ENCODE assay signal across 8 cellular contexts in the genomic region with DNA sequence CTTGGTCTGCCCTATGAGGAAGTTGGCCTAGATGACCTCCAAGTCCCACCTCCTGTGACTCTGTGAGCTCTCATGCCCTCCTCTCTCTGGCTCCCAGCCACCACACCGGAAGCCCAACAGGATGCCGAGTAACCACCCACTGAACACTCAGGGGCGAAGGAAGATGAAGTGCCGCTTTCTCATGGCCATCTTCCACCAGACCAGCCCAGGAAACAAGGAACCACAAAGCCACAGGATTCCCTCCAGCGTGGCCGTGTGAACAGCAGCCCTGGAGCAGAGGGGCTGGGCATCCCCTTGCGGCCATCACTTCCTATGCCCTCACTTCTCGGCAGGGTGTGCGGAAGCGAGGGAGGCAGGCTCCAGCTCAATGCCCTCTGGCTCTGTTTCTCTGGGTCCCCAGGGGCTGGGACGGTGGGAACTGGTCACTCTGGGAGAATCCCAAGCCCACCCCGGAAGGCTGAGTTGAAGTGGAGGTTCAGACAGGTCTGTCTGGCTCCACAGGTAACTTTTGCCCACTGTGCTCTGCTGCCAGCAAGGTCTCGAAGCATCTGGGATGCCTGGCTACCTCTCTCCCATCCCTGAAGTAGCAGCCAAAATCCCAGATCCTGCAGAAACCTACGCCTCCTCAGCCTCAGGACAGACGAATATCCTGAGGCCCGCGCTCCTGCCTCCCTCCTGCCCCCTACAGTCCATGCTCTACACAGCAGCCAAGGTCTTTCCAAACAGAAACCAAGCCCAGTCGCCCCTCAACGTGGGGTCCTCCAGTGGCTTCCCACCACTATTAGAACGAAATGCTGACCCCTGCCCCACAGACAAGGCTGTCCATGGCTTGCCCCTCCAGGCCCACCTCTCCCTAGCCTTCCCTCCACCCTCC. TPM values are rescaled to one million over a fixed set of nuclear protein-coding genes. Genes with fewer than 3 reads are reported as not detected.
DNase-seq lines count a peak whose midpoint lies in the region; ATAC-seq, FAIRE-seq and TF ChIP-seq lines count a peak whose summit lies in the region.

No MANE protein-coding gene starts in this region.

- H3K27ac Mint-ChIP-seq in activated T-cell treated with anti-CD3 and anti-CD28 coated beads, Interleukin-2, amount 50 U/mL, for 72 hours: peak overlapping the region; percentile 86

- ATAC-seq in A549: peak; percentile 81 to 84
- peak; percentile 42 for ATAC-seq in GM18508 (IDR thresholded peaks at IDR 0.05; ENCODE audit: insufficient read depth, unreplicated experiment)
- peak; percentile 57 for ATAC-seq in HG03064 (IDR thresholded peaks at IDR 0.05; ENCODE audit: low read depth, unreplicated experiment)
- ATAC-seq in activated T-cell treated with anti-CD3 and anti-CD28 coated beads, Interleukin-2, amount 50 U/mL, for 72 hours (replicated peaks in 1 of 2): peak; percentile 94 to 96

- H3K27ac ChIP-seq in A549: peak overlapping the region; percentile 89 to 90
- H3K27ac ChIP-seq in suprapubic skin: peak overlapping the region; percentile 72

- H3K27me3 ChIP-seq in suprapubic skin: no peaks in the 10 kb centered on the region

- 10% methylated on average over 11 of the region's 20 CpGs for WGBS in A549 (ENCODE audit: missing lambda C conversion rate)
- 26% methylated on average over 14 of the region's 20 CpGs for WGBS in suprapubic skin

- TF ChIP-seq CTCF in A549 (IDR thresholded peaks at IDR 0.05) (peak; percentile 60), fibroblast of mammary gland (conservative IDR thresholded peaks at IDR 0.05; ENCODE audit: control insufficient read depth, insufficient read depth, low read depth, low read length) (peak; percentile 95), suprapubic skin (IDR thresholded peaks at IDR 0.05) (peak; percentile 57 to 85)

- no peaks in the 10 kb centered on the region for H3K9me3 Mint-ChIP-seq in activated T-cell treated with anti-CD3 and anti-CD28 coated beads, Interleukin-2, amount 50 U/mL, for 72 hours

- FAIRE-seq in A549 (lab: Jason Lieb, UNC): no peak

- no peaks in the 10 kb centered on the region for H3K9me3 ChIP-seq in A549
- no peaks in the 10 kb centered on the region for H3K9me3 ChIP-seq in suprapubic skin

- peaks cover 93% of the 10 kb centered on the region for H3K4me1 ChIP-seq in A549
- peaks cover 95% of the 10 kb centered on the region for H3K4me1 ChIP-seq in suprapubic skin

- peak; percentile 68 for TF ChIP-seq RAD21 in A549 (conservative IDR thresholded peaks at IDR 0.05 in 1 of 2, IDR thresholded peaks at IDR 0.05 in 1 of 2)

- peak overlapping the region; percentile 84 to 97 for H3K4me3 Mint-ChIP-seq in activated T-cell treated with anti-CD3 and anti-CD28 coated beads, Interleukin-2, amount 50 U/mL, for 72 hours

- DNase-seq in A549 (ENCODE audit: low read depth in 1 of 2, low spot score in 1 of 2) (peak; percentile 41 to 65), OCI-M1 (lab: John Stamatoyannopoulos, UW) (peak; percentile 87), fibroblast of mammary gland (ENCODE audit: low read depth) (peak; percentile 91), non-pigmented ciliary epithelial cell (ENCODE audit: low read depth) (peak; percentile 68), suprapubic skin (ENCODE audit: low spot score in 2 of 2) (no peak)
- DNase-seq in activated T-cell treated with anti-CD3 and anti-CD28 coated beads, Interleukin-2, amount 50 U/mL, for 72 hours: peak; percentile 84 to 85

- TF ChIP-seq POLR2A in A549 (IDR thresholded peaks at IDR 0.05; ENCODE audit: low read length) (no peak), suprapubic skin (IDR thresholded peaks at IDR 0.05) (no peak)

- peaks cover 98% of the 10 kb centered on the region for H3K4me1 Mint-ChIP-seq in activated T-cell treated with anti-CD3 and anti-CD28 coated beads, Interleukin-2, amount 50 U/mL, for 72 hours (ENCODE audit: low read depth)

- CTCF ChIA-PET in A549 (lab: Yijun Ruan, JAX): interaction anchor here (0.6 to 6.9 kb wide), 26 partner anchors 9 to 117 kb away, joined by 3 to 49 read pairs (median 4); no protein-coding TSS in a partner anchor

- H3K36me3 Mint-ChIP-seq in activated T-cell treated with anti-CD3 and anti-CD28 coated beads, Interleukin-2, amount 50 U/mL, for 72 hours (ENCODE audit: insufficient read depth in 2 of 2): peaks cover 5 to 6% of the 10 kb centered on the region in 2 donors

- no peak for TF ChIP-seq EP300 in A549 (IDR thresholded peaks at IDR 0.05)
- TF ChIP-seq EP300 in suprapubic skin (IDR thresholded peaks at IDR 0.05): no peak

- H3K4me2 ChIP-seq in A549: peak overlapping the region; percentile 78

- H3K4me3 ChIP-seq in A549: 0 out of 3 replicates have a peak overlapping the region, but pooled peaks have one; percentile 9
- peak overlapping the region; percentile 40 for H3K4me3 ChIP-seq in fibroblast of mammary gland (ENCODE audit: control insufficient read depth, low read depth, low read length)
- H3K4me3 ChIP-seq in suprapubic skin: peak overlapping the region; percentile 41

- no peaks in the 10 kb centered on the region for H3K27me3 Mint-ChIP-seq in activated T-cell treated with anti-CD3 and anti-CD28 coated beads, Interleukin-2, amount 50 U/mL, for 72 hours (ENCODE audit: low read depth)

- POLR2A ChIA-PET in A549 (lab: Yijun Ruan, JAX): interaction anchor here (1.2 kb wide), 1 partner anchor 72 kb away, joined by 4 read pairs; no protein-coding TSS in a partner anchor

- H3K36me3 ChIP-seq in suprapubic skin: no peaks in the 10 kb centered on the region

TF ChIP-seq in A549, 52 proteins besides CTCF, POLR2A, EP300 and RAD21:
- TF ChIP-seq, protein P1, sequence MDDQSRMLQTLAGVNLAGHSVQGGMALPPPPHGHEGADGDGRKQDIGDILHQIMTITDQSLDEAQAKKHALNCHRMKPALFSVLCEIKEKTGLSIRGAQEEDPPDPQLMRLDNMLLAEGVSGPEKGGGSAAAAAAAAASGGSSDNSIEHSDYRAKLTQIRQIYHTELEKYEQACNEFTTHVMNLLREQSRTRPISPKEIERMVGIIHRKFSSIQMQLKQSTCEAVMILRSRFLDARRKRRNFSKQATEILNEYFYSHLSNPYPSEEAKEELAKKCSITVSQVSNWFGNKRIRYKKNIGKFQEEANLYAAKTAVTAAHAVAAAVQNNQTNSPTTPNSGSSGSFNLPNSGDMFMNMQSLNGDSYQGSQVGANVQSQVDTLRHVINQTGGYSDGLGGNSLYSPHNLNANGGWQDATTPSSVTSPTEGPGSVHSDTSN (IDR thresholded peaks at IDR 0.05): no peak
- TF ChIP-seq SMC3 (IDR thresholded peaks at IDR 0.05) (peak; percentile 69), FOXS1 (CRISPR knock-in tag; IDR thresholded peaks at IDR 0.05) (no peak), NFE2L2 (conservative IDR thresholded peaks at IDR 0.05; ENCODE audit: low read length) (no peak)

RNA-seq across cellular contexts. Expression of gene ECE1, which starts 44.2 kb away (rescaled TPM):
- polyA plus RNA-seq in A549 (2011; rRNA removed): 81.8 and 86.4 TPM in 2 replicates
- polyA plus RNA-seq in A549 (2012; cell fraction: cytosol; rRNA removed): 32.0 and 38.7 TPM in 2 replicates
- polyA plus RNA-seq in A549 (2012; cell fraction: nucleus; rRNA removed): 55.8 and 74.0 TPM in 2 replicates
- polyA plus RNA-seq in A549 (2017; fragmentation: RNase III; extraction: RNeasy Plus Mini Kit Qiagen cat#74134 plus additional on column Dnase treatment): 40.5 to 53.2 TPM (median 45.7 TPM) in 3 replicates
- polyA minus RNA-seq in A549 (2011; rRNA and poly(A)+ RNA removed): 48.6 and 51.8 TPM in 2 replicates
- 100 to 1,000 TPM; 159 to 193 TPM for total RNA-seq in activated T-cell treated with anti-CD3 and anti-CD28 coated beads, Interleukin-2, amount 50 U/mL, for 72 hours
- total RNA-seq in suprapubic skin: 10 to 100 TPM; 40.8 to 64.2 (median 55.3) TPM

Comparison
In these comparisons a context has a peak if more than half of its experiments do, and no peak if none do; other contexts are left out.
1. ATAC-seq: peak in every context shown above with its lines; median percentile 95 in activated T-cell treated with anti-CD3 and anti-CD28 coated beads, Interleukin-2, amount 50 U/mL, for 72 hours; 82 in A549; 57 in HG03064; 42 in GM18508.
2. DNase-seq: peak in A549 (2 of 2), OCI-M1 (single experiment), activated T-cell treated with anti-CD3 and anti-CD28 coated beads, Interleukin-2, amount 50 U/mL, for 72 hours (2 of 2), fibroblast of mammary gland (single experiment) and non-pigmented ciliary epithelial cell (single experiment); none in suprapubic skin (0 of 2).
3. Peak in every context shown above with its lines, with median percentiles within 50 percentile points of each other: H3K4me3 ChIP-seq and CTCF ChIP-seq.